Comparison of ENCODE assay signal across 33 cellular contexts in genomic region chr20:53816872-53817398, GRCh38.
"Had no signal": no experiment of that assay in that cellular context is flagged by ENCODE, and none has a peak within 500 bp of the region (broad histone marks: within the 10 kb centered on the region; RNA-seq: fewer than 3 reads in every experiment).

No MANE protein-coding gene starts in this region.

- H3K9me3 Mint-ChIP-seq: activated naive CD8-positive, alpha-beta T cell treated with anti-CD3 and anti-CD28 coated beads, Interleukin-2, amount 50 U/mL, for 24 hours; activated T-helper 17 cell treated with anti-CD3 and anti-CD28 coated beads, Interleukin-2, amount 50 U/mL, for 72 hours; dendritic cell treated with granulocyte-macrophage colony-stimulating factor and Interleukin-4, amounts not matched to agents 40 ng/mL and 50 ng/mL, for 4 days had no signal

- FAIRE-seq: frontal cortex had no signal

- H3K27me3 ChIP-seq: adrenal gland, body of pancreas, dorsolateral prefrontal cortex had no signal

- ATAC-seq: activated CD4-positive, CD25-positive, alpha-beta regulatory T cell treated with anti-CD3 and anti-CD28 coated beads, Interleukin-2, amount 50 U/mL, for 24 hours; activated CD8-positive, alpha-beta T cell treated with anti-CD3 and anti-CD28 coated beads for 36 hours; activated naive CD4-positive, alpha-beta T cell treated with anti-CD3 and anti-CD28 coated beads, Interleukin-2, amount 50 U/mL, for 72 hours; activated naive CD8-positive, alpha-beta T cell treated with anti-CD3 and anti-CD28 coated beads, Interleukin-2, amount 50 U/mL, for 24 hours; activated T-cell treated with anti-CD3 and anti-CD28 coated beads, Interleukin-2, amount 50 U/mL, for 4 hours; activated T-helper 17 cell treated with anti-CD3 and anti-CD28 coated beads, Interleukin-2, amount 50 U/mL, for 72 hours; body of pancreas; esophagus mucosa; T-cell had no signal

- H3K27ac ChIP-seq: adrenal gland, body of pancreas, coronary artery, dorsolateral prefrontal cortex, VCaP had no signal

- H3K4me3 ChIP-seq: adrenal gland, body of pancreas, coronary artery, dorsolateral prefrontal cortex had no signal

- H3K4me1 ChIP-seq: adrenal gland had no signal

- H3K27ac Mint-ChIP-seq: activated B cell treated with CpG ODN at 0.5 μM for 24 hours; activated CD8-positive, alpha-beta T cell treated with anti-CD3 and anti-CD28 coated beads for 36 hours; activated naive CD4-positive, alpha-beta T cell treated with anti-CD3 and anti-CD28 coated beads, Interleukin-2, amount 50 U/mL, for 72 hours; activated naive CD8-positive, alpha-beta T cell treated with anti-CD3 and anti-CD28 coated beads, Interleukin-2, amount 50 U/mL, for 24 hours; activated T-helper 17 cell treated with anti-CD3 and anti-CD28 coated beads, Interleukin-2, amount 50 U/mL, for 72 hours; dendritic cell treated with granulocyte-macrophage colony-stimulating factor and Interleukin-4, amounts not matched to agents 40 ng/mL and 50 ng/mL, for 4 days; endodermal cell; T-cell; T-helper 1 cell treated with Interleukin-12 subunit alpha and Interleukin-12 subunit beta and Interleukin-4 antibody, amounts not matched to agents 30 μg/mL and 1 μg/mL, for 36 hours had no signal

- H3K9me3 ChIP-seq: adrenal gland, body of pancreas had no signal

- H3K36me3 Mint-ChIP-seq: T-cell had no signal

- H3K27me3 Mint-ChIP-seq: activated B cell treated with CpG ODN at 0.5 μM for 24 hours; activated CD8-positive, alpha-beta T cell treated with anti-CD3 and anti-CD28 coated beads for 36 hours; activated naive CD8-positive, alpha-beta T cell treated with anti-CD3 and anti-CD28 coated beads, Interleukin-2, amount 50 U/mL, for 24 hours; activated T-helper 17 cell treated with anti-CD3 and anti-CD28 coated beads, Interleukin-2, amount 50 U/mL, for 72 hours; dendritic cell treated with granulocyte-macrophage colony-stimulating factor and Interleukin-4, amounts not matched to agents 40 ng/mL and 50 ng/mL, for 4 days; T-cell had no signal

- H3K4me3 Mint-ChIP-seq: activated B cell treated with CpG ODN at 0.5 μM for 24 hours; activated CD8-positive, alpha-beta T cell treated with anti-CD3 and anti-CD28 coated beads for 36 hours; activated naive CD8-positive, alpha-beta T cell treated with anti-CD3 and anti-CD28 coated beads, Interleukin-2, amount 50 U/mL, for 24 hours; activated T-cell treated with anti-CD3 and anti-CD28 coated beads, Interleukin-2, amount 50 U/mL, for 4 hours; activated T-helper 17 cell treated with anti-CD3 and anti-CD28 coated beads, Interleukin-2, amount 50 U/mL, for 72 hours; dendritic cell treated with granulocyte-macrophage colony-stimulating factor and Interleukin-4, amounts not matched to agents 40 ng/mL and 50 ng/mL, for 4 days; endodermal cell; T-cell; T-helper 1 cell treated with Interleukin-12 subunit alpha and Interleukin-12 subunit beta and Interleukin-4 antibody, amounts not matched to agents 30 μg/mL and 1 μg/mL, for 36 hours had no signal

- DNase-seq: activated B cell treated with CpG ODN at 0.5 μM for 24 hours; activated CD4-positive, alpha-beta T cell treated with anti-CD3 and anti-CD28 coated beads for 48 hours; activated CD4-positive, alpha-beta T cell treated with anti-CD3 and anti-CD28 coated beads, Interleukin-2, amount 50 U/mL, for 1 hour; activated CD4-positive, alpha-beta T cell treated with anti-CD3 and anti-CD28 coated beads, Interleukin-2, amount 50 U/mL, for 48 hours; activated CD8-positive, alpha-beta T cell treated with anti-CD3 and anti-CD28 coated beads for 36 hours; activated effector memory CD4-positive, alpha-beta T cell treated with Interleukin-2 at 50 U/mL for 16 hours; activated gamma-delta T cell treated with Interleukin-2 at 50 U/mL for 16 hours; activated naive CD4-positive, alpha-beta T cell treated with Interleukin-2 at 50 U/mL for 16 hours; activated naive CD8-positive, alpha-beta T cell treated with anti-CD3 and anti-CD28 coated beads, Interleukin-2, amount 50 U/mL, for 24 hours; activated T-cell treated with anti-CD3 and anti-CD28 coated beads, Interleukin-2, amount 50 U/mL, for 4 hours; adrenal gland; amygdala; aorta; body of pancreas; caudate nucleus; cerebellar nuclear complex; dorsolateral prefrontal cortex; effector memory CD4-positive, alpha-beta T cell; endodermal cell; foreskin fibroblast; head of caudate nucleus; SW 1271; T-cell; T1000 had no signal

- H3K36me3 ChIP-seq: adrenal gland had no signal
